ENCODE assay signal across 1 cellular context in the genomic region with DNA sequence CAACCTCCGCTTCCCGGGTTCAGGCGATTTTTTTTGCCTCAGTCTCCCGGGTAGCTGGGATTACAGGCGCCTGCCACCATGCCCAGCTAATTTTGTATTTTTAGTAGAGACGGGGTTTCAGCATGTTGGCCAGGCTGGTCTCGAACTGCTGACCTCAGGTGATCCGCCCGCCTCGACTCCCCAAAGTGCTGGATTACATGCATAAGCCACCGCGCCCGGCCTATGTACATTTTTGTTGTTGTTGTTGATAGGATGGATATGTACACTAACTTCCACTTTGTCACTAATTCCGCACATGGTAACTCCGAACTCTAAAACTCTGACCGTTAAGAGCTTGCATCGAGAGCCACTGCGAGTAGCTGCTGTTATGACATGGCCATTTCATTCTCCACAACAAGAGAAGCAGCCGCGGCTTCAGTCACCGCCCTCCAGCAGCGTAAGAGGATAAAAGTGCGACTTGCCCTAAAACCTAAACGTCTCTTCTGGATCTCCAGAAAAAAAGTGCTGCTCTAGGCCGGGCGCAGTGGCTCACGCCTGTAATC.
TF ChIP-seq lines count a peak whose summit lies in the region.

No MANE protein-coding gene starts in this region.

TF ChIP-seq in endothelial cell of umbilical vein, 7 proteins besides CTCF, POLR2A, EP300 and RAD21:
- TF ChIP-seq FOS (IDR thresholded peaks at IDR 0.05; ENCODE audit: borderline replicate concordance, insufficient read depth, low read length), result no peak
- no peak for TF ChIP-seq EZH2 (IDR thresholded peaks at IDR 0.05; ENCODE audit: borderline replicate concordance, low read depth, low read length, severe bottlenecking)
- no peak for TF ChIP-seq GATA2 (IDR thresholded peaks at IDR 0.05; ENCODE audit: insufficient read depth, insufficient read length, low read depth, low read length)
- TF ChIP-seq POLR2AphosphoS5 (IDR thresholded peaks at IDR 0.05; ENCODE audit: insufficient read depth, low read depth, low read length), result no peak
- TF ChIP-seq JUN (IDR thresholded peaks at IDR 0.05; ENCODE audit: borderline replicate concordance, insufficient read depth, insufficient read length, low read depth), result no peak
- TF ChIP-seq, protein P1, sequence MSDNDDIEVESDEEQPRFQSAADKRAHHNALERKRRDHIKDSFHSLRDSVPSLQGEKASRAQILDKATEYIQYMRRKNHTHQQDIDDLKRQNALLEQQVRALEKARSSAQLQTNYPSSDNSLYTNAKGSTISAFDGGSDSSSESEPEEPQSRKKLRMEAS (IDR thresholded peaks at IDR 0.05; ENCODE audit: insufficient read depth, insufficient read length), result no peak
- TF ChIP-seq MYC (IDR thresholded peaks at IDR 0.05; ENCODE audit: low read depth, low read length), result no peak
